ENCODE assay signal across 8 cellular contexts in the genomic region with DNA sequence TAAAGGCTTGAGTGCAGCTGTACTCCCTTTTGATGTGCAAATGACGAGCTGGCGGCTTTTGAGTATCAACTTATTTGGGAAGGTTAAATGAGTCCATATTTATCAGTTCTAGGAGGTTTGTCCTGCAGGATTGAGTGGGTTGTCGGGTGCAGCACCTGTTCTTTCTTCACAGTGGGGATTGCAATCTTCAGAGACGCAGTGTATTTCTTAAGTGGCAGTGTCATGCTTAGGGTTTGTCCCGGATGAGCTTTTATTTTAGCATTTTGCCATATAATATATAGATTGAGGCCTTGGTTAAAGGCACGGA. TPM values are rescaled to one million over a fixed set of nuclear protein-coding genes. Genes with fewer than 3 reads are reported as not detected.
DNase-seq lines count a peak whose midpoint lies in the region; ATAC-seq and TF ChIP-seq lines count a peak whose summit lies in the region.

No MANE protein-coding gene starts in this region.

- H3K4me1 ChIP-seq in HAP-1: peaks cover 24% of the 10 kb centered on the region

- DNase-seq in HAP-1 (ENCODE audit: low spot score in 2 of 2) (peak in 1 of 2 experiments; percentile 81), WERI-Rb-1 (no peak), glutamatergic neuron (no peak), DMS153 treated with DMSO at 0.1 percent for 48 hours (lab: John Stamatoyannopoulos, UW; ENCODE audit: unreplicated experiment) (no peak)
- no peak for DNase-seq in activated CD4-positive, CD25-positive, alpha-beta regulatory T cell treated with anti-CD3 and anti-CD28 coated beads, Interleukin-2, amount 50 U/mL, for 72 hours

- peak overlapping the region; percentile 94 for H3K4me3 Mint-ChIP-seq in glutamatergic neuron (ENCODE audit: unreplicated experiment)

- H3K27me3 Mint-ChIP-seq in glutamatergic neuron (ENCODE audit: unreplicated experiment): peaks cover 4% of the 10 kb centered on the region

- no peak overlapping the region for H3K27ac ChIP-seq in WERI-Rb-1
- peak overlapping the region in 17 of 21 experiments; percentile 81 to 97 (median 91) for H3K27ac ChIP-seq in skin epidermis

- peaks cover 14% of the 10 kb centered on the region for H3K4me1 Mint-ChIP-seq in glutamatergic neuron (ENCODE audit: low read depth, unreplicated experiment)

- H3K9me3 ChIP-seq in HAP-1 (no peaks in the 10 kb centered on the region), WERI-Rb-1 (ENCODE audit: severe bottlenecking) (no peaks in the 10 kb centered on the region)

- in situ Hi-C loops in HAP-1 (cut with MboI; ENCODE audit: low sequenced_read_pairs): loop anchor here (10.0 kb wide), 2 partner anchors 541 to 661 kb away; no protein-coding TSS in a partner anchor

- no peak for TF ChIP-seq CTCF in WERI-Rb-1 (IDR thresholded peaks at IDR 0.05; ENCODE audit: low read depth, low read length)
- TF ChIP-seq CTCF in glutamatergic neuron (IDR thresholded peaks at IDR 0.05; ENCODE audit: partially characterized antibody, unreplicated experiment): no peak

- H3K36me3 Mint-ChIP-seq in glutamatergic neuron (ENCODE audit: unreplicated experiment): no peaks in the 10 kb centered on the region

- peaks cover 10% of the 10 kb centered on the region for H3K9me3 Mint-ChIP-seq in glutamatergic neuron (ENCODE audit: unreplicated experiment)

- H3K4me3 ChIP-seq in HAP-1 (peak overlapping the region; percentile 87), WERI-Rb-1 (ENCODE audit: low read depth, low read length) (peak overlapping the region; percentile 98), skin epidermis (peak overlapping the region; percentile 68 to 91 (median 75))

- no peaks in the 10 kb centered on the region for H3K27me3 ChIP-seq in HAP-1 (ENCODE audit: low read depth)
- H3K27me3 ChIP-seq in WERI-Rb-1 (ENCODE audit: insufficient read depth, low read depth, severe bottlenecking): no peaks in the 10 kb centered on the region

- H3K27ac Mint-ChIP-seq in glutamatergic neuron (ENCODE audit: unreplicated experiment): peak overlapping the region; percentile 90

- ATAC-seq in HG03521 (IDR thresholded peaks at IDR 0.05; ENCODE audit: unreplicated experiment) (no peak), GM18511 (IDR thresholded peaks at IDR 0.05; ENCODE audit: unreplicated experiment) (no peak)

- H3K36me3 ChIP-seq in HAP-1 (replicated peaks) (no peaks in the 10 kb centered on the region), WERI-Rb-1 (no peaks in the 10 kb centered on the region)

RNA-seq across cellular contexts. Expression of gene FUT8, which starts 1.2 kb away (rescaled TPM):
- 56.6 TPM for total RNA-seq in glutamatergic neuron (ENCODE audit: unreplicated experiment)
